8 cellular contexts compared by ENCODE assay signal in genomic region chr16:3690470-3690918, GRCh38. TPM values are rescaled to one million over a fixed set of nuclear protein-coding genes. Genes with fewer than 3 reads are reported as not detected.
DNase-seq lines count a peak whose midpoint lies in the region; ATAC-seq and TF ChIP-seq lines count a peak whose summit lies in the region.

No MANE protein-coding gene starts in this region.

- no peak overlapping the region for H3K27ac ChIP-seq in ovary
- H3K27ac ChIP-seq in temporal lobe (ENCODE audit: low read depth, low read length), result peak overlapping the region; percentile 46

- intact Hi-C loops in ovary (cut with DNase I), result loop anchor here (2.0 to 10.0 kb wide), 3 partner anchors 56 to 194 kb away; partner anchors contain the start of gene CREBBP (in 1 of the 4)

- peak overlapping the region in 1 of 2 donors; percentile 77 for H3K27ac Mint-ChIP-seq in activated naive CD4-positive, alpha-beta T cell treated with anti-CD3 and anti-CD28 coated beads, Interleukin-2, amount 50 U/mL, for 72 hours

- H3K36me3 ChIP-seq in BJ (ENCODE audit: control insufficient read depth, insufficient read depth, low read length) (peaks cover 9% of the 10 kb centered on the region; the same call in 1 of the 2 replicates), ovary (no peaks in the 10 kb centered on the region)

- H3K9me3 Mint-ChIP-seq in activated naive CD4-positive, alpha-beta T cell treated with anti-CD3 and anti-CD28 coated beads, Interleukin-2, amount 50 U/mL, for 72 hours, result no peaks in the 10 kb centered on the region

- H3K9me3 ChIP-seq in ovary, result no peaks in the 10 kb centered on the region

- TF ChIP-seq POLR2A in ovary (IDR thresholded peaks at IDR 0.05), result no peak

- no peaks in the 10 kb centered on the region for H3K27me3 ChIP-seq in BJ (ENCODE audit: control insufficient read depth, insufficient read depth, low read length)
- no peaks in the 10 kb centered on the region for H3K27me3 ChIP-seq in ovary

- H3K4me1 ChIP-seq in ovary (ENCODE audit: insufficient read depth), result peaks cover 5% of the 10 kb centered on the region

- POLR2A ChIA-PET in BJ (lab: Charles Lee), result interaction anchor here (1.2 kb wide), 1 partner anchor 10 kb away, joined by 3 read pairs; no protein-coding TSS in a partner anchor

- no peak for TF ChIP-seq EP300 in ovary (IDR thresholded peaks at IDR 0.05)

- peak; percentile 91 for DNase-seq in BJ (ENCODE audit: low read depth)
- peak; percentile 76 for DNase-seq in MV-4-11 (lab: John Stamatoyannopoulos, UW)
- peak; percentile 48 for DNase-seq in SKM-1 treated with dmso at 0.1 percent for 144 hours (lab: John Stamatoyannopoulos, UW; ENCODE audit: unreplicated experiment)
- peak; percentile 77 to 84 for DNase-seq in activated naive CD4-positive, alpha-beta T cell treated with anti-CD3 and anti-CD28 coated beads, Interleukin-2, amount 50 U/mL, for 72 hours (ENCODE audit: low spot score in 2 of 2)
- DNase-seq in glomerular visceral epithelial cell (ENCODE audit: extremely low spot score), result peak; percentile 86
- peak; percentile 91 to 95 (median 94) for DNase-seq in ovary

- CTCF ChIA-PET in BJ (lab: Yijun Ruan, JAX), result interaction anchor here (0.5 to 2.4 kb wide), 22 partner anchors 9 to 593 kb away, joined by 3 to 20 read pairs (median 3); partner anchors contain the start of genes CREBBP and TRAP1

- WGBS in ovary, 3 donors, result 6 to 11% (median 6%) methylated on average over 18 of the region's 18 CpGs

- peak overlapping the region; percentile 14 for H3K4me3 ChIP-seq in BJ (ENCODE audit: low read depth, low read length)
- H3K4me3 ChIP-seq in ovary, result peak overlapping the region; percentile 16

- H3K36me3 Mint-ChIP-seq in activated naive CD4-positive, alpha-beta T cell treated with anti-CD3 and anti-CD28 coated beads, Interleukin-2, amount 50 U/mL, for 72 hours, result peaks cover 6 to 7% of the 10 kb centered on the region in 2 donors

- peak; percentile 53 for ATAC-seq in GM21367 (IDR thresholded peaks at IDR 0.05; ENCODE audit: unreplicated experiment)
- ATAC-seq in activated naive CD4-positive, alpha-beta T cell treated with anti-CD3 and anti-CD28 coated beads, Interleukin-2, amount 50 U/mL, for 72 hours, result peak; percentile 97 to 99

- peak; percentile 92 for TF ChIP-seq CTCF in BJ (IDR thresholded peaks at IDR 0.05; ENCODE audit: insufficient read depth, low read depth, low read length)
- peak; percentile 90 to 94 (median 93) for TF ChIP-seq CTCF in ovary (IDR thresholded peaks at IDR 0.05)

RNA-seq across cellular contexts. Expression of gene TRAP1, which starts 26.8 kb away (rescaled TPM):
- polyA plus RNA-seq in BJ (2011; rRNA removed) (95.9 and 112 TPM in 2 replicates), ovary (10 to 100 TPM; 56.3 to 61.0 TPM)
- 77.4 and 95.6 TPM in 2 replicates for polyA minus RNA-seq in BJ (2011; rRNA and poly(A)+ RNA removed)
- total RNA-seq in activated naive CD4-positive, alpha-beta T cell treated with anti-CD3 and anti-CD28 coated beads, Interleukin-2, amount 50 U/mL, for 72 hours, result 100 to 1,000 TPM; 191 to 276 TPM
- total RNA-seq in ovary (100 to 1,000 TPM in 2 of 7 donors, 10 to 100 TPM in 5; 67.3 to 102 (median 87.1) TPM), temporal lobe (55.1 TPM)

RNA-seq across cellular contexts. Expression of gene DNASE1, which starts 36.0 kb away (rescaled TPM):
- polyA plus RNA-seq in BJ (2011; rRNA removed), result 6.4 and 10.9 TPM in 2 replicates
- polyA minus RNA-seq in BJ (2011; rRNA and poly(A)+ RNA removed), result 10.5 and 23.4 TPM in 2 replicates
- 10 to 100 TPM; 17.5 to 29.5 TPM for total RNA-seq in activated naive CD4-positive, alpha-beta T cell treated with anti-CD3 and anti-CD28 coated beads, Interleukin-2, amount 50 U/mL, for 72 hours
- 10 to 100 TPM; 10.9 to 17.0 (median 13.4) TPM for total RNA-seq in ovary
- polyA plus RNA-seq in ovary, result 1 to 10 TPM; 5.8 to 7.5 TPM
- 27.5 TPM for total RNA-seq in temporal lobe
